ENCODE assay signal across 25 cellular contexts in genomic region chr5:79182141-79182540, GRCh38.
"Had no signal": no experiment of that assay in that cellular context is flagged by ENCODE, and none has a peak within 500 bp of the region (broad histone marks: within the 10 kb centered on the region; RNA-seq: fewer than 3 reads in every experiment).

No MANE protein-coding gene starts in this region.

- H3K36me3 ChIP-seq: ascending aorta, brain microvascular endothelial cell, esophagus squamous epithelium, heart left ventricle, lower lobe of right lung, prostate gland, right atrium auricular region, tibial artery had no signal

- H3K9me3 Mint-ChIP-seq: activated naive CD4-positive, alpha-beta T cell treated with anti-CD3 and anti-CD28 coated beads, Interleukin-2, amount 50 U/mL, for 24 hours; activated T-helper 1 cell treated with anti-CD3 and anti-CD28 coated beads, Interleukin-12 subunit alpha, Interleukin-12 subunit beta, Interleukin-2, Interleukin-4 antibody, amounts not matched to agents 30 ng/mL and 10 ng/mL and 1 ng/mL, durations not matched to agents 14 hours and 24 hours and 36 hours; central memory CD8-positive, alpha-beta T cell; effector memory CD8-positive, alpha-beta T cell; natural killer cell; stimulated activated naive CD8-positive, alpha-beta T cell treated with anti-CD3 and anti-CD28 coated beads, Interleukin-15, Interleukin-2, amounts not matched to agents 100 ng/mL and 50 ng/mL, for 24 hours; T-helper 2 cell treated with Interferon-gamma antibody and Interleukin-4, amounts not matched to agents 5 μg/mL and 100 μg/mL, for 36 hours had no signal

- H3K9me3 ChIP-seq: ascending aorta, esophagus squamous epithelium, lower lobe of right lung, prostate gland, right atrium auricular region, tibial artery had no signal

- H3K27me3 Mint-ChIP-seq: activated naive CD4-positive, alpha-beta T cell treated with anti-CD3 and anti-CD28 coated beads, Interleukin-2, amount 50 U/mL, for 24 hours; effector memory CD8-positive, alpha-beta T cell; stimulated activated naive CD8-positive, alpha-beta T cell treated with anti-CD3 and anti-CD28 coated beads, Interleukin-15, Interleukin-2, amounts not matched to agents 100 ng/mL and 50 ng/mL, for 24 hours had no signal

- H3K4me3 Mint-ChIP-seq: activated CD8-positive, alpha-beta T cell treated with anti-CD3 and anti-CD28 coated beads, Interleukin-2, amount 10 ng/mL, durations not matched to agents 7 days and 5 days; activated naive CD4-positive, alpha-beta T cell treated with anti-CD3 and anti-CD28 coated beads, Interleukin-2, amount 50 U/mL, for 24 hours; activated T-helper 1 cell treated with anti-CD3 and anti-CD28 coated beads, Interleukin-12 subunit alpha, Interleukin-12 subunit beta, Interleukin-2, Interleukin-4 antibody, amounts not matched to agents 30 ng/mL and 10 ng/mL and 1 ng/mL, durations not matched to agents 14 hours and 24 hours and 36 hours; central memory CD8-positive, alpha-beta T cell; effector memory CD8-positive, alpha-beta T cell; natural killer cell; stimulated activated naive CD8-positive, alpha-beta T cell treated with anti-CD3 and anti-CD28 coated beads, Interleukin-15, Interleukin-2, amounts not matched to agents 100 ng/mL and 50 ng/mL, for 24 hours; T-helper 2 cell treated with Interferon-gamma antibody and Interleukin-4, amounts not matched to agents 5 μg/mL and 100 μg/mL, for 36 hours had no signal

- H3K27ac ChIP-seq: ascending aorta, brain microvascular endothelial cell, lower lobe of right lung, prostate gland, tibial artery had no signal

- ATAC-seq: activated CD8-positive, alpha-beta T cell treated with anti-CD3 and anti-CD28 coated beads, Interleukin-2, amount 10 ng/mL, durations not matched to agents 7 days and 5 days; effector memory CD8-positive, alpha-beta T cell; left colon; lower lobe of right lung had no signal

- DNase-seq: activated CD4-positive, alpha-beta T cell treated with anti-CD3 and anti-CD28 coated beads for 1 hour; activated CD4-positive, alpha-beta T cell treated with anti-CD3 and anti-CD28 coated beads, Interleukin-2, amount 50 U/mL, for 1 hour; activated CD8-positive, alpha-beta T cell treated with anti-CD3 and anti-CD28 coated beads, Interleukin-2, amount 10 ng/mL, durations not matched to agents 7 days and 5 days; activated gamma-delta T cell treated with Interleukin-2 at 50 U/mL for 16 hours; brain microvascular endothelial cell; dorsolateral prefrontal cortex; effector memory CD8-positive, alpha-beta T cell; esophagus squamous epithelium; heart left ventricle; islet precursor cell; left colon; lower lobe of right lung; natural killer cell; stimulated activated CD4-positive, alpha-beta T cell treated with anti-CD3 and anti-CD28 coated beads, Interleukin-1b, Interleukin-23, amount 100 ng/mL, for 48 hours; substantia nigra; tibial artery had no signal

- H3K27ac Mint-ChIP-seq: activated CD8-positive, alpha-beta T cell treated with anti-CD3 and anti-CD28 coated beads, Interleukin-2, amount 10 ng/mL, durations not matched to agents 7 days and 5 days; activated naive CD4-positive, alpha-beta T cell treated with anti-CD3 and anti-CD28 coated beads, Interleukin-2, amount 50 U/mL, for 24 hours; activated T-helper 1 cell treated with anti-CD3 and anti-CD28 coated beads, Interleukin-12 subunit alpha, Interleukin-12 subunit beta, Interleukin-2, Interleukin-4 antibody, amounts not matched to agents 30 ng/mL and 10 ng/mL and 1 ng/mL, durations not matched to agents 14 hours and 24 hours and 36 hours; effector memory CD8-positive, alpha-beta T cell; natural killer cell; stimulated activated naive CD8-positive, alpha-beta T cell treated with anti-CD3 and anti-CD28 coated beads, Interleukin-15, Interleukin-2, amounts not matched to agents 100 ng/mL and 50 ng/mL, for 24 hours; T-helper 2 cell treated with Interferon-gamma antibody and Interleukin-4, amounts not matched to agents 5 μg/mL and 100 μg/mL, for 36 hours had no signal

- H3K36me3 Mint-ChIP-seq: activated naive CD4-positive, alpha-beta T cell treated with anti-CD3 and anti-CD28 coated beads, Interleukin-2, amount 50 U/mL, for 24 hours; natural killer cell had no signal

- H3K4me1 Mint-ChIP-seq: activated naive CD4-positive, alpha-beta T cell treated with anti-CD3 and anti-CD28 coated beads, Interleukin-2, amount 50 U/mL, for 24 hours; central memory CD8-positive, alpha-beta T cell; natural killer cell had no signal

- H3K4me1 ChIP-seq: ascending aorta, lower lobe of right lung, prostate gland, tibial artery had no signal

- H3K4me3 ChIP-seq: ascending aorta, dorsolateral prefrontal cortex, esophagus squamous epithelium, heart left ventricle, lower lobe of right lung, prostate gland, right atrium auricular region, skin epidermis, tibial artery had no signal

- H3K27me3 ChIP-seq: ascending aorta, brain microvascular endothelial cell, dorsolateral prefrontal cortex, esophagus squamous epithelium, heart left ventricle, right atrium auricular region, tibial artery had no signal
